Comparison of ENCODE assay signal across 16 cellular contexts in genomic region chr2:1510184-1510583, GRCh38.
A peak's percentile ranks its signal among the peaks of the same experiment; 100 is the strongest.
DNase-seq lines count a peak whose midpoint lies in the region; ATAC-seq and TF ChIP-seq lines count a peak whose summit lies in the region.
"Had no signal": no experiment of that assay in that cellular context is flagged by ENCODE, and none has a peak within 500 bp of the region (broad histone marks: within the 10 kb centered on the region; RNA-seq: fewer than 3 reads in every experiment).

No MANE protein-coding gene starts in this region.

- DNase-seq in activated CD8-positive, alpha-beta T cell treated with anti-CD3 and anti-CD28 coated beads, Interleukin-2, amount 10 ng/mL, durations not matched to agents 7 days and 5 days: no peak
- no peak for DNase-seq in activated CD8-positive, alpha-beta T cell treated with anti-CD3 and anti-CD28 coated beads for 36 hours
- DNase-seq in DMS79 treated with DMSO at 0.1 percent for 48 hours (lab: John Stamatoyannopoulos, UW): peak; percentile 67
- no peak for DNase-seq in activated naive CD8-positive, alpha-beta T cell treated with anti-CD3 and anti-CD28 coated beads, Interleukin-2, amount 50 U/mL, for 24 hours
- no peak for DNase-seq in naive thymus-derived CD8-positive, alpha-beta T cell
- no peak for DNase-seq in immature natural killer cell
- no peak for DNase-seq in lower leg skin (ENCODE audit: low spot score in 2 of 2)
- no peak for DNase-seq in GF-D8 (lab: John Stamatoyannopoulos, UW)
- DNase-seq: foreskin melanocyte; NCI-H1417; NCI-H345; ovary; stimulated activated naive CD4-positive, alpha-beta T cell treated with Interleukin-2 at 50 U/mL for 16 hours had no signal

- H3K4me1 Mint-ChIP-seq in activated CD8-positive, alpha-beta T cell treated with anti-CD3 and anti-CD28 coated beads, Interleukin-2, amount 10 ng/mL, durations not matched to agents 7 days and 5 days (ENCODE audit: low read depth): peaks cover 27% of the 10 kb centered on the region
- H3K4me1 Mint-ChIP-seq in activated CD8-positive, alpha-beta T cell treated with anti-CD3 and anti-CD28 coated beads for 36 hours (ENCODE audit: low read depth): peaks cover 12% of the 10 kb centered on the region
- H3K4me1 Mint-ChIP-seq in activated naive CD8-positive, alpha-beta T cell treated with anti-CD3 and anti-CD28 coated beads, Interleukin-2, amount 50 U/mL, for 24 hours: peaks cover 19% of the 10 kb centered on the region
- peaks cover 23 to 30% (median 26%) of the 10 kb centered on the region in 4 donors for H3K4me1 Mint-ChIP-seq in naive thymus-derived CD8-positive, alpha-beta T cell
- H3K4me1 Mint-ChIP-seq in immature natural killer cell: peaks cover 6 to 8% of the 10 kb centered on the region in 2 donors
- H3K4me1 Mint-ChIP-seq: brain had no signal

- peak overlapping the region; percentile 60 for H3K4me3 Mint-ChIP-seq in activated CD8-positive, alpha-beta T cell treated with anti-CD3 and anti-CD28 coated beads, Interleukin-2, amount 10 ng/mL, durations not matched to agents 7 days and 5 days
- H3K4me3 Mint-ChIP-seq in activated CD8-positive, alpha-beta T cell treated with anti-CD3 and anti-CD28 coated beads for 36 hours: no peak overlapping the region
- no peak overlapping the region for H3K4me3 Mint-ChIP-seq in activated naive CD8-positive, alpha-beta T cell treated with anti-CD3 and anti-CD28 coated beads, Interleukin-2, amount 50 U/mL, for 24 hours
- H3K4me3 Mint-ChIP-seq in naive thymus-derived CD8-positive, alpha-beta T cell: peak overlapping the region in 6 of 10 donors; percentile 40 to 82 (median 78)
- H3K4me3 Mint-ChIP-seq in immature natural killer cell: no peak overlapping the region
- H3K4me3 Mint-ChIP-seq: brain, type B pancreatic cell had no signal

- no peak overlapping the region for H3K27ac Mint-ChIP-seq in activated CD8-positive, alpha-beta T cell treated with anti-CD3 and anti-CD28 coated beads, Interleukin-2, amount 10 ng/mL, durations not matched to agents 7 days and 5 days
- H3K27ac Mint-ChIP-seq in activated CD8-positive, alpha-beta T cell treated with anti-CD3 and anti-CD28 coated beads for 36 hours: no peak overlapping the region
- peak overlapping the region; percentile 19 for H3K27ac Mint-ChIP-seq in activated naive CD8-positive, alpha-beta T cell treated with anti-CD3 and anti-CD28 coated beads, Interleukin-2, amount 50 U/mL, for 24 hours
- peak overlapping the region in 7 of 10 donors; percentile 78 to 93 (median 90) for H3K27ac Mint-ChIP-seq in naive thymus-derived CD8-positive, alpha-beta T cell
- no peak overlapping the region for H3K27ac Mint-ChIP-seq in immature natural killer cell
- H3K27ac Mint-ChIP-seq: brain, type B pancreatic cell had no signal

- peaks cover 4% of the 10 kb centered on the region for H3K27me3 Mint-ChIP-seq in activated CD8-positive, alpha-beta T cell treated with anti-CD3 and anti-CD28 coated beads, Interleukin-2, amount 10 ng/mL, durations not matched to agents 7 days and 5 days (ENCODE audit: low read depth)
- no peaks in the 10 kb centered on the region for H3K27me3 Mint-ChIP-seq in activated CD8-positive, alpha-beta T cell treated with anti-CD3 and anti-CD28 coated beads for 36 hours
- no peaks in the 10 kb centered on the region for H3K27me3 Mint-ChIP-seq in activated naive CD8-positive, alpha-beta T cell treated with anti-CD3 and anti-CD28 coated beads, Interleukin-2, amount 50 U/mL, for 24 hours
- H3K27me3 Mint-ChIP-seq in naive thymus-derived CD8-positive, alpha-beta T cell: no peaks in the 10 kb centered on the region
- peaks cover 2 to 3% (median 3%) of the 10 kb centered on the region in 3 donors for H3K27me3 Mint-ChIP-seq in immature natural killer cell (ENCODE audit: low read depth in 3 of 3)

- TF ChIP-seq POLR2A in lower leg skin (IDR thresholded peaks at IDR 0.05): no peak

- H3K4me3 ChIP-seq in lower leg skin (ENCODE audit: low read depth, poor library complexity, severe bottlenecking): no peak overlapping the region
- H3K4me3 ChIP-seq: ovary had no signal

- H3K9me3 Mint-ChIP-seq in activated CD8-positive, alpha-beta T cell treated with anti-CD3 and anti-CD28 coated beads, Interleukin-2, amount 10 ng/mL, durations not matched to agents 7 days and 5 days (ENCODE audit: insufficient read depth): no peaks in the 10 kb centered on the region
- H3K9me3 Mint-ChIP-seq in activated CD8-positive, alpha-beta T cell treated with anti-CD3 and anti-CD28 coated beads for 36 hours: no peaks in the 10 kb centered on the region
- no peaks in the 10 kb centered on the region for H3K9me3 Mint-ChIP-seq in activated naive CD8-positive, alpha-beta T cell treated with anti-CD3 and anti-CD28 coated beads, Interleukin-2, amount 50 U/mL, for 24 hours
- H3K9me3 Mint-ChIP-seq in naive thymus-derived CD8-positive, alpha-beta T cell: peaks cover 0 to 2% (median 0%) of the 10 kb centered on the region in 9 donors
- H3K9me3 Mint-ChIP-seq in immature natural killer cell: no peaks in the 10 kb centered on the region
- H3K9me3 Mint-ChIP-seq: type B pancreatic cell had no signal

- POLR2A ChIA-PET in activated CD8-positive, alpha-beta T cell treated with anti-CD3 and anti-CD28 coated beads, Interleukin-2, amount 10 ng/mL, durations not matched to agents 7 days and 5 days (lab: Charles Lee): no interaction called here
- POLR2A ChIA-PET in activated CD8-positive, alpha-beta T cell treated with anti-CD3 and anti-CD28 coated beads for 36 hours (lab: Charles Lee): no interaction called here
- POLR2A ChIA-PET in naive thymus-derived CD8-positive, alpha-beta T cell (lab: Charles Lee): no interaction called here

- intact Hi-C loops in activated CD8-positive, alpha-beta T cell treated with anti-CD3 and anti-CD28 coated beads for 36 hours (cut with micrococcal nuclease): no loop called here
- intact Hi-C loops in lower leg skin (cut with DNase I; ENCODE audit: low total_unique reads): no loop called here

- WGBS in lower leg skin, 2 donors: 43 to 56% methylated on average over 5 of the region's 5 CpGs

- CTCF ChIA-PET in activated CD8-positive, alpha-beta T cell treated with anti-CD3 and anti-CD28 coated beads, Interleukin-2, amount 10 ng/mL, durations not matched to agents 7 days and 5 days (lab: Charles Lee): no interaction called here
- CTCF ChIA-PET in activated CD8-positive, alpha-beta T cell treated with anti-CD3 and anti-CD28 coated beads for 36 hours (lab: Charles Lee): no interaction called here

- no peak for TF ChIP-seq CTCF in activated CD8-positive, alpha-beta T cell treated with anti-CD3 and anti-CD28 coated beads for 36 hours (IDR thresholded peaks at IDR 0.05)
- no peak for TF ChIP-seq CTCF in lower leg skin (IDR thresholded peaks at IDR 0.05)

- peaks cover 7% of the 10 kb centered on the region for H3K36me3 Mint-ChIP-seq in activated CD8-positive, alpha-beta T cell treated with anti-CD3 and anti-CD28 coated beads, Interleukin-2, amount 10 ng/mL, durations not matched to agents 7 days and 5 days (ENCODE audit: low read depth)
- H3K36me3 Mint-ChIP-seq in activated CD8-positive, alpha-beta T cell treated with anti-CD3 and anti-CD28 coated beads for 36 hours (ENCODE audit: low read depth): no peaks in the 10 kb centered on the region
- H3K36me3 Mint-ChIP-seq in activated naive CD8-positive, alpha-beta T cell treated with anti-CD3 and anti-CD28 coated beads, Interleukin-2, amount 50 U/mL, for 24 hours (ENCODE audit: low read depth): no peaks in the 10 kb centered on the region
- no peaks in the 10 kb centered on the region for H3K36me3 Mint-ChIP-seq in naive thymus-derived CD8-positive, alpha-beta T cell
- H3K36me3 Mint-ChIP-seq in immature natural killer cell: no peaks in the 10 kb centered on the region
- H3K36me3 Mint-ChIP-seq: brain, type B pancreatic cell had no signal

- no peak for ATAC-seq in activated CD8-positive, alpha-beta T cell treated with anti-CD3 and anti-CD28 coated beads, Interleukin-2, amount 10 ng/mL, durations not matched to agents 7 days and 5 days
- no peak for ATAC-seq in activated CD8-positive, alpha-beta T cell treated with anti-CD3 and anti-CD28 coated beads for 36 hours
- no peak for ATAC-seq in activated naive CD8-positive, alpha-beta T cell treated with anti-CD3 and anti-CD28 coated beads, Interleukin-2, amount 50 U/mL, for 24 hours
- ATAC-seq in naive thymus-derived CD8-positive, alpha-beta T cell: no peak
- ATAC-seq: sciatic nerve had no signal

Comparison
In these comparisons a context has a peak if more than half of its experiments do, and no peak if none do; other contexts are left out.
1. H3K4me3 Mint-ChIP-seq: peak in activated CD8-positive, alpha-beta T cell treated with anti-CD3 and anti-CD28 coated beads, Interleukin-2, amount 10 ng/mL, durations not matched to agents 7 days and 5 days (single experiment) and naive thymus-derived CD8-positive, alpha-beta T cell (6 of 10); none in activated CD8-positive, alpha-beta T cell treated with anti-CD3 and anti-CD28 coated beads for 36 hours (single experiment), activated naive CD8-positive, alpha-beta T cell treated with anti-CD3 and anti-CD28 coated beads, Interleukin-2, amount 50 U/mL, for 24 hours (single experiment) and immature natural killer cell (0 of 5).
2. H3K27ac Mint-ChIP-seq: peak in activated naive CD8-positive, alpha-beta T cell treated with anti-CD3 and anti-CD28 coated beads, Interleukin-2, amount 50 U/mL, for 24 hours (single experiment) and naive thymus-derived CD8-positive, alpha-beta T cell (7 of 10); none in activated CD8-positive, alpha-beta T cell treated with anti-CD3 and anti-CD28 coated beads, Interleukin-2, amount 10 ng/mL, durations not matched to agents 7 days and 5 days (single experiment), activated CD8-positive, alpha-beta T cell treated with anti-CD3 and anti-CD28 coated beads for 36 hours (single experiment) and immature natural killer cell (0 of 6).